In the genomic region with DNA sequence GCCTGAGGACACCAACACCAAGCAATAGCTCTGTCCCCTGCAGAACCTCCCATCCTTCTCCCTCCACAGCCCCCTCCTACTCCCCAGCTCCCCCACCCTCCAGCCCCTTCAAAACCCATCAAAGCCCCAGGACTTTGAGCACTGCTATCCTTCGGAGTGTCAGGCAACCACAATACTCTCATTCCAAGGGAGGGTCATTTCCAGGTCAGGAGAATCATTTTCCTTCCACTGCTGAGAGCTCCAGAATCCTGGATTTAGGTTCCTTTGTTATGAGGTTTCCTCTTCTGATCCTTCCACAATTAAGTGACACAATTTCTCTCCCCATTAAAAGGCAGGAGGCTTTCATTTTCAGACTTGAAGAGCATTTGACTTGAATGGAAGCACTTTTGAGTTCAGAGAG, we compare ENCODE assay signal across 13 cellular contexts.
DNase-seq lines count a peak whose midpoint lies in the region; ATAC-seq lines count a peak whose summit lies in the region.
"Had no signal": no experiment of that assay in that cellular context is flagged by ENCODE, and none has a peak within 500 bp of the region (broad histone marks: within the 10 kb centered on the region; RNA-seq: fewer than 3 reads in every experiment).

No MANE protein-coding gene starts in this region.

- H3K27me3 Mint-ChIP-seq in effector memory CD8-positive, alpha-beta T cell, result no peaks in the 10 kb centered on the region

- H3K4me1 Mint-ChIP-seq in effector memory CD8-positive, alpha-beta T cell (ENCODE audit: low read depth in 2 of 2), result peaks cover 61 to 71% of the 10 kb centered on the region in 2 donors

- no peak overlapping the region for H3K27ac ChIP-seq in rectal smooth muscle tissue (ENCODE audit: low read depth, low read length)
- H3K27ac ChIP-seq: ovary, SJCRH30 had no signal

- no peak overlapping the region for H3K9ac ChIP-seq in rectal smooth muscle tissue (ENCODE audit: low read length)

- H3K4me3 ChIP-seq in rectal smooth muscle tissue (ENCODE audit: low read length), result peak overlapping the region; percentile 57
- H3K4me3 ChIP-seq: ovary, SJCRH30 had no signal

- peaks cover 5 to 31% of the 10 kb centered on the region in 2 donors for H3K9me3 Mint-ChIP-seq in effector memory CD8-positive, alpha-beta T cell

- no peak for ATAC-seq in effector memory CD8-positive, alpha-beta T cell (replicated peaks)

- H3K36me3 Mint-ChIP-seq in effector memory CD8-positive, alpha-beta T cell (ENCODE audit: insufficient read depth), result peaks cover 8% of the 10 kb centered on the region

- H3K27ac Mint-ChIP-seq in effector memory CD8-positive, alpha-beta T cell, result peak overlapping the region; percentile 93 to 95
- H3K27ac Mint-ChIP-seq: dendritic cell treated with granulocyte-macrophage colony-stimulating factor and Interleukin-4, amounts not matched to agents 40 ng/mL and 50 ng/mL, for 4 days had no signal

- H3K4me3 Mint-ChIP-seq in effector memory CD8-positive, alpha-beta T cell, result peak overlapping the region; percentile 80 to 84

- H3K4me1 ChIP-seq in rectal smooth muscle tissue (ENCODE audit: control insufficient read depth, insufficient read depth, low read length), result no peaks in the 10 kb centered on the region

- no peaks in the 10 kb centered on the region for H3K36me3 ChIP-seq in rectal smooth muscle tissue (ENCODE audit: control insufficient read depth, insufficient read depth, low read length)
- H3K36me3 ChIP-seq: ovary, SJCRH30 had no signal

- H3K27me3 ChIP-seq in rectal smooth muscle tissue (ENCODE audit: control insufficient read depth, insufficient read depth, low read length), result no peaks in the 10 kb centered on the region
- H3K27me3 ChIP-seq: ovary, SJCRH30 had no signal

- DNase-seq in DMS79 (lab: John Stamatoyannopoulos, UW) (peak; percentile 71), NCI-H2227 treated with DMSO at 0.1 percent for 48 hours (lab: John Stamatoyannopoulos, UW) (peak; percentile 78), NK-92 (lab: John Stamatoyannopoulos, UW; ENCODE audit: unreplicated experiment) (no peak), GM19238 (ENCODE audit: insufficient read length, low spot score) (no peak), amygdala (lab: John Stamatoyannopoulos, UW) (no peak), DMS53 (lab: John Stamatoyannopoulos, UW) (no peak)
- DNase-seq in effector memory CD8-positive, alpha-beta T cell, result no peak
- DNase-seq: activated CD8-positive, alpha-beta memory T cell treated with anti-CD3 and anti-CD28 coated beads, Interleukin-2, amount 50 U/mL, for 48 hours; NCI-H2107; ovary had no signal

Comparison
In these comparisons a context has a peak if more than half of its experiments do, and no peak if none do; other contexts are left out.
1. DNase-seq: peak in DMS79 (single experiment) and NCI-H2227 treated with DMSO at 0.1 percent for 48 hours (single experiment); none in effector memory CD8-positive, alpha-beta T cell (0 of 3), NK-92 (single experiment), GM19238 (single experiment), amygdala (0 of 56) and DMS53 (single experiment).